34 cellular contexts compared by ENCODE assay signal in the genomic region with DNA sequence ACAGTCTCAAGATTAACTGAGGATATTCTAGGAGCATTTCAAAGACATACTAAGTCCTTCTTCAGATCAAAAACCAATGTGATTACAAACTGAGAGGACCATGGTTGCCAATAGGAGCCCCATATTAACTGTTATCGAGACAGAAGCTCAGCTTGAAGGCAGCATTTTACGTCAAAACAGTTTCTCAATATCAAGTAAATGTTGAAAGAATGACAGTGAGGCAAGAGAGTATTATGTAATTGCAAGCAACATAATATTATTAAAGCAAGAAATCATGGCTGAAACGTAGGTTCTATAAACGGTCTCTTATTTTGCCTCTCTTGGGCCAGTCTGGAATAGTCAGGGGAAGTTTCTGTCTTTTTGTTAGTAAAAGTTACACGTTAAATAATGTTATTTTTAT. TPM values are rescaled to one million over a fixed set of nuclear protein-coding genes. Genes with fewer than 3 reads are reported as not detected.
"Had no signal": no experiment of that assay in that cellular context is flagged by ENCODE, and none has a peak within 500 bp of the region (broad histone marks: within the 10 kb centered on the region; RNA-seq: fewer than 3 reads in every experiment).

No MANE protein-coding gene starts in this region.

- H3K4me1 Mint-ChIP-seq: memory B cell; naive thymus-derived CD4-positive, alpha-beta T cell; neural crest cell; stimulated activated effector memory CD8-positive, alpha-beta T cell treated with anti-CD3 and anti-CD28 coated beads, Interleukin-12 subunit alpha, Interleukin-12 subunit beta, amount 100 ng/mL, for 72 hours had no signal

- ATAC-seq: mucosa of descending colon; naive thymus-derived CD4-positive, alpha-beta T cell; natural killer cell treated with Interleukin-12 subunit alpha and Interleukin-12 subunit beta and Interleukin-15 and Interleukin-18, amount 100 ng/mL, for 72 hours; pancreas; right cardiac atrium; stimulated activated effector memory CD8-positive, alpha-beta T cell treated with anti-CD3 and anti-CD28 coated beads, Interleukin-12 subunit alpha, Interleukin-12 subunit beta, amount 100 ng/mL, for 72 hours; upper lobe of right lung had no signal

- H3K36me3 Mint-ChIP-seq: memory B cell; naive thymus-derived CD4-positive, alpha-beta T cell; natural killer cell treated with Interleukin-12 subunit alpha and Interleukin-12 subunit beta and Interleukin-15 and Interleukin-18, amount 100 ng/mL, for 72 hours; stimulated activated effector memory CD8-positive, alpha-beta T cell treated with anti-CD3 and anti-CD28 coated beads, Interleukin-12 subunit alpha, Interleukin-12 subunit beta, amount 100 ng/mL, for 72 hours had no signal

- H3K4me3 Mint-ChIP-seq: memory B cell; naive thymus-derived CD4-positive, alpha-beta T cell; natural killer cell treated with Interleukin-12 subunit alpha and Interleukin-12 subunit beta and Interleukin-15 and Interleukin-18, amount 100 ng/mL, for 72 hours; neural crest cell; stimulated activated effector memory CD8-positive, alpha-beta T cell treated with anti-CD3 and anti-CD28 coated beads, Interleukin-12 subunit alpha, Interleukin-12 subunit beta, amount 100 ng/mL, for 72 hours; stimulated activated naive CD8-positive, alpha-beta T cell treated with anti-CD3 and anti-CD28 coated beads, Interleukin-15, Interleukin-2, amounts not matched to agents 100 ng/mL and 50 ng/mL, for 24 hours had no signal

- H3K27ac Mint-ChIP-seq: memory B cell; naive thymus-derived CD4-positive, alpha-beta T cell; natural killer cell treated with Interleukin-12 subunit alpha and Interleukin-12 subunit beta and Interleukin-15 and Interleukin-18, amount 100 ng/mL, for 72 hours; stimulated activated effector memory CD8-positive, alpha-beta T cell treated with anti-CD3 and anti-CD28 coated beads, Interleukin-12 subunit alpha, Interleukin-12 subunit beta, amount 100 ng/mL, for 72 hours; stimulated activated naive CD8-positive, alpha-beta T cell treated with anti-CD3 and anti-CD28 coated beads, Interleukin-15, Interleukin-2, amounts not matched to agents 100 ng/mL and 50 ng/mL, for 24 hours had no signal

- H3K27me3 Mint-ChIP-seq: memory B cell; naive thymus-derived CD4-positive, alpha-beta T cell; natural killer cell treated with Interleukin-12 subunit alpha and Interleukin-12 subunit beta and Interleukin-15 and Interleukin-18, amount 100 ng/mL, for 72 hours; stimulated activated naive CD8-positive, alpha-beta T cell treated with anti-CD3 and anti-CD28 coated beads, Interleukin-15, Interleukin-2, amounts not matched to agents 100 ng/mL and 50 ng/mL, for 24 hours had no signal

- DNase-seq: islet precursor cell; left ventricle myocardium inferior; midbrain; mucosa of descending colon; naive thymus-derived CD4-positive, alpha-beta T cell; nucleus accumbens; pancreas; posterior cingulate gyrus; retina; right cardiac atrium; sigmoid colon; small intestine; spleen; stimulated activated CD4-positive, alpha-beta T cell treated with anti-CD3 and anti-CD28 coated beads, Interleukin-4, amount 100 ng/mL, for 24 hours; stimulated activated naive CD4-positive, alpha-beta T cell; tibial artery; trophoblast cell; upper lobe of right lung had no signal

RNA-seq across cellular contexts. Expression of a gene that starts 22.9 kb away (rescaled TPM):
- total RNA-seq: hepatocyte; kidney epithelial cell; left ventricle myocardium inferior; lower leg skin; lung; mesenteric fat pad; myocyte; naive thymus-derived CD4-positive, alpha-beta T cell; natural killer cell treated with Interleukin-12 subunit alpha and Interleukin-12 subunit beta and Interleukin-15 and Interleukin-18, amount 100 ng/mL, for 72 hours; neural crest cell; osteoblast; pancreas; prostate gland; right cardiac atrium; spleen; subcutaneous adipose tissue; suprapubic skin; thoracic aorta; upper lobe of right lung had no signal
- polyA plus RNA-seq: hepatocyte; lung; naive thymus-derived CD4-positive, alpha-beta T cell; right cardiac atrium; spleen had no signal
